13 cellular contexts compared by ENCODE assay signal in the genomic region with DNA sequence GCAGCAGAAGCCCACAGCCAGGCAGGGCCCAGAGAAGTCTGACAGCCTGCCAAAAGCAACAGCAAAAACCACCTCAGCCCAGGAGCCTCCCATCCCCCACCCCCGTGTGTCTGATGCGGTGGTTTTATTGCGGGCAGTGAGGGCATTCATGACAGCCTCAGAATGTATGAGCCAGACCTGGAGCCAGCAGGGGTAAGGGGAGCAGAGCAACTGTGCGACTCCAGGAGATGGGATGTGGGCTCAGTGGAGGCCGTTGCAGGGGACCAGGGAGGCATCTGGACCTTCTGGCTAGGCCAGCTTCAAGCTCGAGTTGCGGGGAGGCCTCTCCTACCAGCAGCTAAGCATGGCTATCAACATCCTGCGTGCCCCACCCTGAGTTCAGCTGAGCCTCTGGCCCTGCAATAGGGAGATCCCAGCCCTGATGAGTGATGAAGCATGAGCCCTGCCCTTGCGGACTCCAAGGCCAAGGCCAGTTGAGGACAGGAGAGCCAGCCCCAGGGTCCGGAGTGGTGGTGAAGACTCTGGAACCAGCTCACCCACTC. TPM values are rescaled to one million over a fixed set of nuclear protein-coding genes. Genes with fewer than 3 reads are reported as not detected.
DNase-seq lines count a peak whose midpoint lies in the region; ATAC-seq and TF ChIP-seq lines count a peak whose summit lies in the region.
"Had no signal": no experiment of that assay in that cellular context is flagged by ENCODE, and none has a peak within 500 bp of the region (broad histone marks: within the 10 kb centered on the region; RNA-seq: fewer than 3 reads in every experiment).

No MANE protein-coding gene starts in this region.

- DNase-seq in left ventricle myocardium inferior (peak; percentile 29), right atrium auricular region (ENCODE audit: low spot score) (no peak), GM13977 (ENCODE audit: low spot score) (no peak)
- DNase-seq in activated CD4-positive, alpha-beta memory T cell treated with anti-CD3 and anti-CD28 coated beads, Interleukin-2, amount 10 ng/mL, durations not matched to agents 7 days and 5 days: peak; percentile 43
- DNase-seq in effector CD8-positive, alpha-beta T cell (lab: John Stamatoyannopoulos, UW): peak; percentile 15
- peak; percentile 62 to 71 for DNase-seq in stimulated activated naive CD8-positive, alpha-beta T cell treated with anti-CD3 and anti-CD28 coated beads, Interleukin-15, amount 100 ng/mL, for 72 hours
- no peak for DNase-seq in activated effector memory CD4-positive, alpha-beta T cell treated with Interleukin-2 at 50 U/mL for 16 hours
- DNase-seq: CD4-positive, alpha-beta memory T cell; GM23248; hippocampal formation had no signal

- no peak for TF ChIP-seq CTCF in left ventricle myocardium inferior (IDR thresholded peaks at IDR 0.05; ENCODE audit: borderline replicate concordance)
- no peak for TF ChIP-seq CTCF in right atrium auricular region (IDR thresholded peaks at IDR 0.05)
- no peak for TF ChIP-seq CTCF in GM13977 (IDR thresholded peaks at IDR 0.05; ENCODE audit: extremely low read depth, insufficient read depth, missing control alignments)

- H3K27me3 ChIP-seq in left ventricle myocardium inferior (ENCODE audit: low read depth) (peaks cover 13% of the 10 kb centered on the region), right atrium auricular region (no peaks in the 10 kb centered on the region)

- ATAC-seq in stimulated activated naive CD8-positive, alpha-beta T cell treated with anti-CD3 and anti-CD28 coated beads, Interleukin-15, amount 100 ng/mL, for 72 hours: peak; percentile 76
- ATAC-seq in GM19023 (IDR thresholded peaks at IDR 0.05; ENCODE audit: unreplicated experiment): no peak

- peaks cover 3% of the 10 kb centered on the region for H3K27me3 Mint-ChIP-seq in activated CD4-positive, alpha-beta memory T cell treated with anti-CD3 and anti-CD28 coated beads, Interleukin-2, amount 10 ng/mL, durations not matched to agents 7 days and 5 days
- H3K27me3 Mint-ChIP-seq in stimulated activated naive CD8-positive, alpha-beta T cell treated with anti-CD3 and anti-CD28 coated beads, Interleukin-15, amount 100 ng/mL, for 72 hours: no peaks in the 10 kb centered on the region

- H3K27ac ChIP-seq in left ventricle myocardium inferior (replicated peaks) (peak overlapping the region; percentile 86), right atrium auricular region (peak overlapping the region in 1 of 2 donors; percentile 35)
- H3K27ac ChIP-seq: GM23248 had no signal

- H3K36me3 Mint-ChIP-seq in activated CD4-positive, alpha-beta memory T cell treated with anti-CD3 and anti-CD28 coated beads, Interleukin-2, amount 10 ng/mL, durations not matched to agents 7 days and 5 days (ENCODE audit: low read depth): no peaks in the 10 kb centered on the region
- H3K36me3 Mint-ChIP-seq: CD4-positive, alpha-beta memory T cell; type B pancreatic cell had no signal

- H3K4me1 Mint-ChIP-seq in activated CD4-positive, alpha-beta memory T cell treated with anti-CD3 and anti-CD28 coated beads, Interleukin-2, amount 10 ng/mL, durations not matched to agents 7 days and 5 days: peaks cover 29% of the 10 kb centered on the region
- H3K4me1 Mint-ChIP-seq in stimulated activated naive CD8-positive, alpha-beta T cell treated with anti-CD3 and anti-CD28 coated beads, Interleukin-15, amount 100 ng/mL, for 72 hours: peaks cover 74% of the 10 kb centered on the region

- intact Hi-C loops in left ventricle myocardium inferior (cut with micrococcal nuclease): no loop called here

- H3K9me3 ChIP-seq in left ventricle myocardium inferior (replicated peaks) (no peaks in the 10 kb centered on the region), right atrium auricular region (no peaks in the 10 kb centered on the region)

- CTCF ChIA-PET in activated CD4-positive, alpha-beta memory T cell treated with anti-CD3 and anti-CD28 coated beads, Interleukin-2, amount 10 ng/mL, durations not matched to agents 7 days and 5 days (lab: Charles Lee): interaction anchor here (0.7 kb wide), 1 partner anchor 261 kb away, joined by 3 read pairs; no protein-coding TSS in a partner anchor

- H3K27ac Mint-ChIP-seq in activated CD4-positive, alpha-beta memory T cell treated with anti-CD3 and anti-CD28 coated beads, Interleukin-2, amount 10 ng/mL, durations not matched to agents 7 days and 5 days: peak overlapping the region; percentile 58
- peak overlapping the region; percentile 93 to 95 for H3K27ac Mint-ChIP-seq in stimulated activated naive CD8-positive, alpha-beta T cell treated with anti-CD3 and anti-CD28 coated beads, Interleukin-15, amount 100 ng/mL, for 72 hours
- H3K27ac Mint-ChIP-seq: type B pancreatic cell had no signal

- H3K4me1 ChIP-seq in left ventricle myocardium inferior (peaks cover 54% of the 10 kb centered on the region), right atrium auricular region (peaks cover 0 to 56% of the 10 kb centered on the region in 2 donors)

- POLR2A ChIA-PET in activated CD4-positive, alpha-beta memory T cell treated with anti-CD3 and anti-CD28 coated beads, Interleukin-2, amount 10 ng/mL, durations not matched to agents 7 days and 5 days (lab: Charles Lee): no interaction called here

- H3K4me3 Mint-ChIP-seq in activated CD4-positive, alpha-beta memory T cell treated with anti-CD3 and anti-CD28 coated beads, Interleukin-2, amount 10 ng/mL, durations not matched to agents 7 days and 5 days: peak overlapping the region; percentile 21
- peak overlapping the region; percentile 63 to 68 for H3K4me3 Mint-ChIP-seq in stimulated activated naive CD8-positive, alpha-beta T cell treated with anti-CD3 and anti-CD28 coated beads, Interleukin-15, amount 100 ng/mL, for 72 hours
- H3K4me3 Mint-ChIP-seq: type B pancreatic cell had no signal

- no peaks in the 10 kb centered on the region for H3K36me3 ChIP-seq in left ventricle myocardium inferior
- H3K36me3 ChIP-seq in right atrium auricular region: no peaks in the 10 kb centered on the region

- H3K4me3 ChIP-seq in left ventricle myocardium inferior: no peak overlapping the region
- no peak overlapping the region for H3K4me3 ChIP-seq in right atrium auricular region
- H3K4me3 ChIP-seq: GM23248 had no signal

- no peaks in the 10 kb centered on the region for H3K9me3 Mint-ChIP-seq in activated CD4-positive, alpha-beta memory T cell treated with anti-CD3 and anti-CD28 coated beads, Interleukin-2, amount 10 ng/mL, durations not matched to agents 7 days and 5 days
- no peaks in the 10 kb centered on the region for H3K9me3 Mint-ChIP-seq in stimulated activated naive CD8-positive, alpha-beta T cell treated with anti-CD3 and anti-CD28 coated beads, Interleukin-15, amount 100 ng/mL, for 72 hours
- H3K9me3 Mint-ChIP-seq: CD4-positive, alpha-beta memory T cell; type B pancreatic cell had no signal

- in situ Hi-C loops in GM13977 (cut with MboI; ENCODE audit: low pct_unique_long_range_greater_than_20kb, low sequenced_read_pairs, unreplicated experiment): no loop called here

RNA-seq across cellular contexts. Expression of gene CYP11A1, which starts 52.5 kb away (rescaled TPM):
- total RNA-seq in left ventricle myocardium inferior (0.27 TPM), right atrium auricular region (1 to 10 TPM in 1 of 2 donors, under 1 TPM in 1; 0.71 to 1.0 TPM)
- not detected for total RNA-seq in activated CD4-positive, alpha-beta memory T cell treated with anti-CD3 and anti-CD28 coated beads, Interleukin-2, amount 10 ng/mL, durations not matched to agents 7 days and 5 days
- total RNA-seq: CD4-positive, alpha-beta memory T cell; dermis microvascular lymphatic vessel endothelial cell had no signal

Comparison
In these comparisons a context has a peak if more than half of its experiments do, and no peak if none do; other contexts are left out.
1. DNase-seq: peak in left ventricle myocardium inferior (single experiment), activated CD4-positive, alpha-beta memory T cell treated with anti-CD3 and anti-CD28 coated beads, Interleukin-2, amount 10 ng/mL, durations not matched to agents 7 days and 5 days (single experiment), effector CD8-positive, alpha-beta T cell (single experiment) and stimulated activated naive CD8-positive, alpha-beta T cell treated with anti-CD3 and anti-CD28 coated beads, Interleukin-15, amount 100 ng/mL, for 72 hours (2 of 2); none in right atrium auricular region (single experiment), activated effector memory CD4-positive, alpha-beta T cell treated with Interleukin-2 at 50 U/mL for 16 hours (single experiment) and GM13977 (single experiment).